In genomic region chr1:6959491-6959890, GRCh38 we compare ENCODE assay signal across 14 cellular contexts.
"Had no signal": no experiment of that assay in that cellular context is flagged by ENCODE, and none has a peak within 500 bp of the region (broad histone marks: within the 10 kb centered on the region; RNA-seq: fewer than 3 reads in every experiment).

No MANE protein-coding gene starts in this region.

- H3K36me3 ChIP-seq: breast epithelium, gastroesophageal sphincter, left ventricle myocardium inferior, suprapubic skin had no signal

- H3K27ac ChIP-seq: breast epithelium, gastroesophageal sphincter, hepatocyte, suprapubic skin had no signal

- DNase-seq: activated CD4-positive, alpha-beta T cell treated with anti-CD3 and anti-CD28 coated beads, Interleukin-2, amount 50 U/mL, for 48 hours; activated naive CD4-positive, alpha-beta T cell treated with Interleukin-2 at 50 U/mL for 16 hours; aorta; erythroblast; left ventricle myocardium inferior; mucosa of descending colon; naive thymus-derived CD4-positive, alpha-beta T cell; T-helper 1 cell had no signal

- H3K9me3 ChIP-seq: breast epithelium, gastroesophageal sphincter, left ventricle myocardium inferior, mucosa of descending colon, suprapubic skin had no signal

- H3K4me3 ChIP-seq: breast epithelium, gastroesophageal sphincter, hepatocyte, left ventricle myocardium inferior, mucosa of descending colon, smooth muscle cell, suprapubic skin had no signal

- ATAC-seq: activated T-helper 17 cell treated with anti-CD3 and anti-CD28 coated beads, Interleukin-2, amount 50 U/mL, for 72 hours; gastroesophageal sphincter; mucosa of descending colon; naive thymus-derived CD4-positive, alpha-beta T cell had no signal
